In the genomic region with DNA sequence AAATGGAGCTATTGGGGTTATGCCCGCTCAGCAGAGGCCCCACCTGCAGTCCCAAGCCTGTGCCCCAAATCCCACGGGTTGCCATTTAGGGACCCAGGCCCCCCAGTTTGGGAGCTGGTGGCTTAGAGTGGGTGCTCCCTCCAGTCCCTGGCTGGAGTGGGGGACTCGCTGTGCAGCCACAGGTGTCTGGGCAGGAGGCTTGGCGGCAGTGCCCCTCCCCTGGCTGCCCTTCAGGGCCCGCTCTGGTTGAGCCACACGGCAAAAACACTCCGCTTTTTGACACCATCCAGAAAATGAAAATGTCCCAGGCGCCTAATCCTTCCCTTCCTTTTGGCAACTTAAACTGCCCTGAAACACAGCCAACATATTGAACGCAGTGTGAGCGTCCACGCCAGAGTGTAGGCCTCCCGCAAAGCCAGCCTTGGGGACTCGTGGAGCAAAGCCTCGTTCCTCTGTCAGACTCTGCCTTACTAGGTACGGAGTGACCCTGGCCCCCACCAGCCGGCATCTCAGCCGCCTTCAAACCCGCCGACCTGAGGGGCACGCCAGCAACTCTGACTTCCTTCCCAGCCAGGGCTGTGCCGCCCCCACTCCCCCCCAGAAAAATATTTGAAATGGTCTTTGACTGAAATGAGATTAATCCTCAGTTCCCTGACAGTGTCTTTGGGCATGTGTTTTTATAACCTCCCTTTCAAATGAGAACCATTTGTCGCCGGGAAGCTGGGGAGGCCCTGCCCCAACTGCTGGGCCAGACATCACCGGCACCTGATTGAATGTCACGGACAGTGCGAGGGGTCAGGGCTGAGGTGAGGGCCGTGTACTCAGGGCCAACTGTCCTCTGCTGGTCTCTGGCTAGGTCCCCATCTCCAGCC, we compare ENCODE assay signal across 2 cellular contexts.
A peak's percentile ranks its signal among the peaks of the same experiment; 100 is the strongest.
TF ChIP-seq lines count a peak whose summit lies in the region.

No MANE protein-coding gene starts in this region.

TF ChIP-seq in SK-N-SH treated with all-trans-retinoic acid at 6 μM for 48 hours, 23 proteins besides CTCF, POLR2A, EP300 and RAD21 (continued from another document):
- TF ChIP-seq TSHZ2 (CRISPR knock-in tag; IDR thresholded peaks at IDR 0.05): no peak
TF ChIP-seq in SK-N-SH treated with all-trans-retinoic acid at 6 μM for 48 hours: peak in this region for 0.

TF ChIP-seq in HepG2, 621 proteins besides CTCF, POLR2A, EP300 and RAD21 (continued from another document):
- TF ChIP-seq ZHX2 (IDR thresholded peaks at IDR 0.05; ENCODE audit: low read depth): no peak
- no peak for TF ChIP-seq ZHX2 (CRISPR knock-in tag; IDR thresholded peaks at IDR 0.05; ENCODE audit: borderline replicate concordance)
- peak; percentile 51; the same call in 1 of the 2 replicates for TF ChIP-seq RXRA (CRISPR knock-in tag; IDR thresholded peaks at IDR 0.05)
- TF ChIP-seq ZBTB1 (CRISPR knock-in tag; IDR thresholded peaks at IDR 0.05; ENCODE audit: borderline replicate concordance): no peak
- TF ChIP-seq SAP130 (CRISPR knock-in tag; IDR thresholded peaks at IDR 0.05; ENCODE audit: low read depth): no peak
- no peak for TF ChIP-seq PPARG (CRISPR knock-in tag; conservative IDR thresholded peaks at IDR 0.05)
